Comparison of ENCODE assay signal across 9 cellular contexts in the genomic region with DNA sequence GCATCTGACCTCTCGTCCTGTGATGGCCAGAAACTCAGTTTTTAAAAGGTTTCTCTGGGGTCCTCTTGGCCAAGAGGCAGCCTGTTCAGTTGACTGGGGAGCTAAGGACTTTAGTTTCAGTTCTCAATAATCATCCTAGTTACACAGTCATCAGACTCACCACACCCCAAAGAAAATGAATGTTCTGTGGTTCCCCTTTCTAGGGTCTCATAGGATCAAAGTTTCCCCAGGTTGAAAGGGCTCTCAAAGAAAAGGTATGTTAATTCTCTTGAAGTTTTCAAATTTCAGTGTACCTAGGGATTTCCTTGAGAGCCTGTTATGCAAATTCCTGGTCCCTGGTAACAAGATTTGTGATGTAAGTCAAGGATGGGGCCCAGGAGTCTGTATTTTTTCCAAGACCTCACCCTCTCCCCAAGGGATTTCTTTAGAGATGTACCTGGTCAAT.
DNase-seq lines count a peak whose midpoint lies in the region; ATAC-seq, FAIRE-seq and TF ChIP-seq lines count a peak whose summit lies in the region.
"Had no signal": no experiment of that assay in that cellular context is flagged by ENCODE, and none has a peak within 500 bp of the region (broad histone marks: within the 10 kb centered on the region; RNA-seq: fewer than 3 reads in every experiment).

No MANE protein-coding gene starts in this region.

- ATAC-seq in HG02642 (IDR thresholded peaks at IDR 0.05; ENCODE audit: poor library complexity, unreplicated experiment): peak; percentile 97

- peak overlapping the region; percentile 65 for H3K27ac Mint-ChIP-seq in mesothelial cell of epicardium

- H3K27me3 ChIP-seq in stomach: no peaks in the 10 kb centered on the region

- DNase-seq in GM19238 (ENCODE audit: insufficient read length, low spot score): peak; percentile 45
- peak; percentile 90 for DNase-seq in MV-4-11 (lab: John Stamatoyannopoulos, UW)
- DNase-seq in mesothelial cell of epicardium (ENCODE audit: low spot score in 2 of 2, unreplicated experiment in 2 of 2): no peak
- no peak for DNase-seq in stimulated activated CD4-positive, alpha-beta T cell treated with anti-CD3 and anti-CD28 coated beads, Interleukin-4, amount 100 ng/mL, for 24 hours
- no peak for DNase-seq in urothelium cell line (ENCODE audit: low spot score)
- no peak for DNase-seq in stomach

- no peak for FAIRE-seq in urothelium cell line (lab: Jason Lieb, UNC)
- FAIRE-seq: TTC549 had no signal

- H3K4me3 ChIP-seq in stomach: no peak overlapping the region
- H3K4me3 ChIP-seq: skin epidermis had no signal

- H3K4me3 Mint-ChIP-seq in mesothelial cell of epicardium: no peak overlapping the region

- H3K9me3 ChIP-seq in stomach: no peaks in the 10 kb centered on the region

- TF ChIP-seq EP300 in stomach (IDR thresholded peaks at IDR 0.05): no peak

- H3K4me1 ChIP-seq in stomach: peaks cover 0 to 7% (median 0%) of the 10 kb centered on the region in 4 donors

- WGBS in stomach, 5 donors: 31 to 57% (median 46%) methylated on average over 1 of the region's 1 CpG

- H3K4me1 Mint-ChIP-seq in mesothelial cell of epicardium: peaks cover 49% of the 10 kb centered on the region

- intact Hi-C loops in stomach (cut with DNase I; ENCODE audit: low total_unique reads): no loop called here

- no peak overlapping the region for H3K27ac ChIP-seq in stomach

- no peaks in the 10 kb centered on the region for H3K36me3 ChIP-seq in stomach

- no peak for TF ChIP-seq POLR2A in stomach (IDR thresholded peaks at IDR 0.05)

- TF ChIP-seq CTCF in mesothelial cell of epicardium (IDR thresholded peaks at IDR 0.05; ENCODE audit: unreplicated experiment): no peak
- no peak for TF ChIP-seq CTCF in stomach (IDR thresholded peaks at IDR 0.05)

- H3K27me3 Mint-ChIP-seq in mesothelial cell of epicardium (ENCODE audit: low read depth): peaks cover 38% of the 10 kb centered on the region

- no peaks in the 10 kb centered on the region for H3K9me3 Mint-ChIP-seq in mesothelial cell of epicardium

- peaks cover 1% of the 10 kb centered on the region for H3K36me3 Mint-ChIP-seq in mesothelial cell of epicardium

Comparison
In these comparisons a context has a peak if more than half of its experiments do, and no peak if none do; other contexts are left out.
1. DNase-seq: peak in GM19238 (single experiment) and MV-4-11 (single experiment); none in mesothelial cell of epicardium (0 of 2), stimulated activated CD4-positive, alpha-beta T cell treated with anti-CD3 and anti-CD28 coated beads, Interleukin-4, amount 100 ng/mL, for 24 hours (single experiment), urothelium cell line (single experiment) and stomach (single experiment).